Comparison of ENCODE assay signal across 1 cellular context in genomic region chr5:73135429-73136276, GRCh38.
TF ChIP-seq lines count a peak whose summit lies in the region.

No MANE protein-coding gene starts in this region.

TF ChIP-seq in IMR-90, 13 proteins besides CTCF, POLR2A, EP300 and RAD21:
- TF ChIP-seq SMC3 (IDR thresholded peaks at IDR 0.05; ENCODE audit: low read depth, low read length) (peak; percentile 37), BHLHE40 (IDR thresholded peaks at IDR 0.05; ENCODE audit: low read depth, low read length) (peak; percentile 34; the same call in 1 of the 2 replicates), MAFK (IDR thresholded peaks at IDR 0.05; ENCODE audit: low read depth, low read length) (no peak)
